Comparison of ENCODE assay signal across 1 cellular context in the genomic region with DNA sequence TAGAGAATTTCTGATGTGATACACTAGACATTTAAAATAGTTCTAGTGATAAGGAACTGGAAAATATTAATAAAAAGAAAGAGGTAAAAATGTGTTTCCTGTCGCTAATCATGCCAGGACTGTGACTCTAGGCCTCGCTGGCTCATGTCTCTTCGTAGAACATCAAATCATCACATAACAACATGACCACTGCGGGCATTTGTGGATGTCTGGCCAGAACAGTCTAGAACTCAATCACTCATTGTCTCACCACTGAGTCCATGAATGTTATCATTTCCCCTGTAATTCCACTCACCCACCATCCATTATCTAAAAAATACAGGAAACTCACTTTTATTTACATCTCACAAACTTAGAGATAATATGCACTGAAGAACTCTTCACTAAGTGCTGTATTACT.
TF ChIP-seq lines count a peak whose summit lies in the region.

No MANE protein-coding gene starts in this region.

TF ChIP-seq in GM23338, 12 proteins besides CTCF, POLR2A, EP300 and RAD21 (continued from another document):
- TF ChIP-seq, protein P1, sequence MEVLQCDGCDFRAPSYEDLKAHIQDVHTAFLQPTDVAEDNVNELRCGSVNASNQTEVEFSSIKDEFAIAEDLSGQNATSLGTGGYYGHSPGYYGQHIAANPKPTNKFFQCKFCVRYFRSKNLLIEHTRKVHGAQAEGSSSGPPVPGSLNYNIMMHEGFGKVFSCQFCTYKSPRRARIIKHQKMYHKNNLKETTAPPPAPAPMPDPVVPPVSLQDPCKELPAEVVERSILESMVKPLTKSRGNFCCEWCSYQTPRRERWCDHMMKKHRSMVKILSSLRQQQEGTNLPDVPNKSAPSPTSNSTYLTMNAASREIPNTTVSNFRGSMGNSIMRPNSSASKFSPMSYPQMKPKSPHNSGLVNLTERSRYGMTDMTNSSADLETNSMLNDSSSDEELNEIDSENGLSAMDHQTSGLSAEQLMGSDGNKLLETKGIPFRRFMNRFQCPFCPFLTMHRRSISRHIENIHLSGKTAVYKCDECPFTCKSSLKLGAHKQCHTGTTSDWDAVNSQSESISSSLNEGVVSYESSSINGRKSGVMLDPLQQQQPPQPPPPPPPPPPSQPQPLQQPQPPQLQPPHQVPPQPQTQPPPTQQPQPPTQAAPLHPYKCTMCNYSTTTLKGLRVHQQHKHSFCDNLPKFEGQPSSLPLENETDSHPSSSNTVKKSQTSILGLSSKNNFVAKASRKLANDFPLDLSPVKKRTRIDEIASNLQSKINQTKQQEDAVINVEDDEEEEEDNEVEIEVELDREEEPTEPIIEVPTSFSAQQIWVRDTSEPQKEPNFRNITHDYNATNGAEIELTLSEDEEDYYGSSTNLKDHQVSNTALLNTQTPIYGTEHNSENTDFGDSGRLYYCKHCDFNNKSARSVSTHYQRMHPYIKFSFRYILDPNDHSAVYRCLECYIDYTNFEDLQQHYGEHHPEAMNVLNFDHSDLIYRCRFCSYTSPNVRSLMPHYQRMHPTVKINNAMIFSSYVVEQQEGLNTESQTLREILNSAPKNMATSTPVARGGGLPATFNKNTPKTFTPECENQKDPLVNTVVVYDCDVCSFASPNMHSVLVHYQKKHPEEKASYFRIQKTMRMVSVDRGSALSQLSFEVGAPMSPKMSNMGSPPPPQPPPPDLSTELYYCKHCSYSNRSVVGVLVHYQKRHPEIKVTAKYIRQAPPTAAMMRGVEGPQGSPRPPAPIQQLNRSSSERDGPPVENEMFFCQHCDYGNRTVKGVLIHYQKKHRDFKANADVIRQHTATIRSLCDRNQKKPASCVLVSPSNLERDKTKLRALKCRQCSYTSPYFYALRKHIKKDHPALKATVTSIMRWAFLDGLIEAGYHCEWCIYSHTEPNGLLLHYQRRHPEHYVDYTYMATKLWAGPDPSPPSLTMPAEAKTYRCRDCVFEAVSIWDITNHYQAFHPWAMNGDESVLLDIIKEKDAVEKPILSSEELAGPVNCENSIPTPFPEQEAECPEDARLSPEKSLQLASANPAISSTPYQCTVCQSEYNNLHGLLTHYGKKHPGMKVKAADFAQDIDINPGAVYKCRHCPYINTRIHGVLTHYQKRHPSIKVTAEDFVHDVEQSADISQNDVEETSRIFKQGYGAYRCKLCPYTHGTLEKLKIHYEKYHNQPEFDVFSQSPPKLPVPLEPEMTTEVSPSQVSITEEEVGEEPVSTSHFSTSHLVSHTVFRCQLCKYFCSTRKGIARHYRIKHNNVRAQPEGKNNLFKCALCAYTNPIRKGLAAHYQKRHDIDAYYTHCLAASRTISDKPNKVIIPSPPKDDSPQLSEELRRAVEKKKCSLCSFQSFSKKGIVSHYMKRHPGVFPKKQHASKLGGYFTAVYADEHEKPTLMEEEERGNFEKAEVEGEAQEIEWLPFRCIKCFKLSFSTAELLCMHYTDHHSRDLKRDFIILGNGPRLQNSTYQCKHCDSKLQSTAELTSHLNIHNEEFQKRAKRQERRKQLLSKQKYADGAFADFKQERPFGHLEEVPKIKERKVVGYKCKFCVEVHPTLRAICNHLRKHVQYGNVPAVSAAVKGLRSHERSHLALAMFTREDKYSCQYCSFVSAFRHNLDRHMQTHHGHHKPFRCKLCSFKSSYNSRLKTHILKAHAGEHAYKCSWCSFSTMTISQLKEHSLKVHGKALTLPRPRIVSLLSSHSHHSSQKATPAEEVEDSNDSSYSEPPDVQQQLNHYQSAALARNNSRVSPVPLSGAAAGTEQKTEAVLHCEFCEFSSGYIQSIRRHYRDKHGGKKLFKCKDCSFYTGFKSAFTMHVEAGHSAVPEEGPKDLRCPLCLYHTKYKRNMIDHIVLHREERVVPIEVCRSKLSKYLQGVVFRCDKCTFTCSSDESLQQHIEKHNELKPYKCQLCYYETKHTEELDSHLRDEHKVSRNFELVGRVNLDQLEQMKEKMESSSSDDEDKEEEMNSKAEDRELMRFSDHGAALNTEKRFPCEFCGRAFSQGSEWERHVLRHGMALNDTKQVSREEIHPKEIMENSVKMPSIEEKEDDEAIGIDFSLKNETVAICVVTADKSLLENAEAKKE (CRISPR knock-in tag; IDR thresholded peaks at IDR 0.05): no peak
- TF ChIP-seq ZNF331 (CRISPR knock-in tag; IDR thresholded peaks at IDR 0.05; ENCODE audit: low read depth): no peak
